Comparison of ENCODE assay signal across 24 cellular contexts in genomic region chr1:38833146-38833545, GRCh38.
"Had no signal": no experiment of that assay in that cellular context is flagged by ENCODE, and none has a peak within 500 bp of the region (broad histone marks: within the 10 kb centered on the region; RNA-seq: fewer than 3 reads in every experiment).

No MANE protein-coding gene starts in this region.

- FAIRE-seq: colon, endothelial cell of umbilical vein had no signal

- DNase-seq: activated CD4-positive, alpha-beta memory T cell treated with anti-CD3 and anti-CD28 coated beads, Interleukin-2, amount 10 ng/mL, durations not matched to agents 7 days and 5 days; activated CD4-positive, alpha-beta T cell treated with anti-CD3 and anti-CD28 coated beads for 48 hours; activated CD4-positive, CD25-positive, alpha-beta regulatory T cell; activated effector memory CD4-positive, alpha-beta T cell treated with Interleukin-2 at 50 U/mL for 16 hours; activated naive CD4-positive, alpha-beta T cell treated with anti-CD3 and anti-CD28 coated beads, Interleukin-2, amount 10 ng/mL, durations not matched to agents 7 days and 5 days; activated T-cell treated with anti-CD3 and anti-CD28 coated beads, Interleukin-2, amount 50 U/mL, for 72 hours; body of pancreas; effector memory CD4-positive, alpha-beta T cell; foreskin melanocyte; islet precursor cell; left cardiac atrium; mesenchymal stem cell; mucosa of descending colon; nephron progenitor cell; occipital lobe; posterior cingulate gyrus; sigmoid colon; stimulated activated CD4-positive, alpha-beta T cell treated with anti-CD3 and anti-CD28 coated beads, Interleukin-15, amount 100 ng/mL, for 24 hours; T1000 had no signal

- H3K4me3 ChIP-seq: body of pancreas, mucosa of descending colon, sigmoid colon, smooth muscle cell had no signal

- H3K4me1 ChIP-seq: body of pancreas had no signal

- H3K27ac ChIP-seq: body of pancreas, sigmoid colon had no signal

- H3K9me3 ChIP-seq: body of pancreas, mucosa of descending colon, sigmoid colon had no signal

- ATAC-seq: activated T-cell treated with anti-CD3 and anti-CD28 coated beads, Interleukin-2, amount 50 U/mL, for 72 hours; body of pancreas; esophagus mucosa; mucosa of descending colon; stimulated activated memory B cell treated with anti-CD40 and anti-IgM and Interleukin-4, amounts not matched to agents 10 μg/mL and 1 μg/mL and 100 μg/mL, for 72 hours had no signal

- H3K27me3 ChIP-seq: body of pancreas, sigmoid colon had no signal
